28 cellular contexts compared by ENCODE assay signal in the genomic region with DNA sequence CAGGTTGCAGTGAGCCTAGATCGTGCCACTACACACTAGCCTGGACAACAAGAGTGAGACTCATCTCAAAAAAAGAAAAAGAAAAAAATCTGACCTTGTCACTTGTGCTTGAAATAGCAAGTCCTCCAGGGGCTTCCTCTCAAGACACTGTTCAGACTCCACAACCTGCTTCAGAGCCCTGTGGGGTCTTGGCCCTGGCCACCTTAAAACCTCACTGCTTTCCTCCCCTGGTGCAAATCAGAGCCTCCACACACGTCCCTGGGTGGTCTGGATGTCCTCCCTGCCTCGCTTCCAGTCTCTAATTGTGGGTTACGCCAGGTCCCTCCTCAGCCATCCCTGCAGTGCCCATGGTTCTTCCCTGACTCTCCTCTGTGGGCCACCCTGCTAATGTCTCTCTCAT. TPM values are rescaled to one million over a fixed set of nuclear protein-coding genes. Genes with fewer than 3 reads are reported as not detected.
A peak's percentile ranks its signal among the peaks of the same experiment; 100 is the strongest.
DNase-seq lines count a peak whose midpoint lies in the region; ATAC-seq and TF ChIP-seq lines count a peak whose summit lies in the region.
"Had no signal": no experiment of that assay in that cellular context is flagged by ENCODE, and none has a peak within 500 bp of the region (broad histone marks: within the 10 kb centered on the region; RNA-seq: fewer than 3 reads in every experiment).

No MANE protein-coding gene starts in this region.

- peak overlapping the region; percentile 31 to 37 for H3K27ac Mint-ChIP-seq in activated naive CD4-positive, alpha-beta T cell treated with anti-CD3 and anti-CD28 coated beads, Interleukin-2, amount 50 U/mL, for 72 hours
- H3K27ac Mint-ChIP-seq in WTC11 (no peak overlapping the region), immature natural killer cell (peak overlapping the region in 5 of 6 donors; percentile 4 to 82 (median 26))
- peak overlapping the region; percentile 21 for H3K27ac Mint-ChIP-seq in stimulated activated naive B cell treated with anti-CD40 and anti-IgM and Interleukin-4, amounts not matched to agents 10 μg/mL and 1 μg/mL and 100 μg/mL, for 72 hours
- H3K27ac Mint-ChIP-seq: HFFc6; stimulated activated memory B cell treated with anti-CD40 and anti-IgM and Interleukin-4, amounts not matched to agents 10 μg/mL and 1 μg/mL and 100 μg/mL, for 72 hours had no signal

- intact Hi-C loops in upper lobe of right lung (cut with DNase I) = loop anchor here (10.0 kb wide), 1 partner anchor 131 kb away; a partner anchor contains a TSS

- H3K4me3 Mint-ChIP-seq in WTC11 = peak overlapping the region; percentile 2; the same call in 1 of the 2 replicates
- no peak overlapping the region for H3K4me3 Mint-ChIP-seq in immature natural killer cell
- no peak overlapping the region for H3K4me3 Mint-ChIP-seq in stimulated activated naive B cell treated with anti-CD40 and anti-IgM and Interleukin-4, amounts not matched to agents 10 μg/mL and 1 μg/mL and 100 μg/mL, for 72 hours
- H3K4me3 Mint-ChIP-seq: HFFc6; stimulated activated memory B cell treated with anti-CD40 and anti-IgM and Interleukin-4, amounts not matched to agents 10 μg/mL and 1 μg/mL and 100 μg/mL, for 72 hours had no signal

- no peak for ATAC-seq in activated naive CD4-positive, alpha-beta T cell treated with anti-CD3 and anti-CD28 coated beads, Interleukin-2, amount 50 U/mL, for 72 hours
- no peak for ATAC-seq in WTC11
- ATAC-seq in stimulated activated naive B cell treated with anti-CD40 and anti-IgM and Interleukin-4, amounts not matched to agents 10 μg/mL and 1 μg/mL and 100 μg/mL, for 72 hours (replicated peaks) = no peak
- no peak for ATAC-seq in upper lobe of right lung
- no peak for ATAC-seq in HG02678 (IDR thresholded peaks at IDR 0.05; ENCODE audit: unreplicated experiment)
- no peak for ATAC-seq in HG03280 (IDR thresholded peaks at IDR 0.05; ENCODE audit: unreplicated experiment)
- ATAC-seq: heart left ventricle; left colon; right cardiac atrium; stimulated activated memory B cell treated with anti-CD40 and anti-IgM and Interleukin-4, amounts not matched to agents 10 μg/mL and 1 μg/mL and 100 μg/mL, for 72 hours had no signal

- H3K27ac ChIP-seq in upper lobe of right lung = no peak overlapping the region
- H3K27ac ChIP-seq: C4-2B, epithelial cell of prostate, heart left ventricle, Peyer's patch, spleen had no signal

- TF ChIP-seq CTCF in WTC11 (IDR thresholded peaks at IDR 0.05) (no peak), upper lobe of right lung (IDR thresholded peaks at IDR 0.05) (no peak)

- POLR2A ChIA-PET in WTC11 (lab: Charles Lee) = no interaction called here

- no peaks in the 10 kb centered on the region for H3K9me3 Mint-ChIP-seq in activated naive CD4-positive, alpha-beta T cell treated with anti-CD3 and anti-CD28 coated beads, Interleukin-2, amount 50 U/mL, for 72 hours
- no peaks in the 10 kb centered on the region for H3K9me3 Mint-ChIP-seq in WTC11
- no peaks in the 10 kb centered on the region for H3K9me3 Mint-ChIP-seq in immature natural killer cell
- no peaks in the 10 kb centered on the region for H3K9me3 Mint-ChIP-seq in stimulated activated naive B cell treated with anti-CD40 and anti-IgM and Interleukin-4, amounts not matched to agents 10 μg/mL and 1 μg/mL and 100 μg/mL, for 72 hours
- H3K9me3 Mint-ChIP-seq: HFFc6; IgD-negative memory B cell; stimulated activated memory B cell treated with anti-CD40 and anti-IgM and Interleukin-4, amounts not matched to agents 10 μg/mL and 1 μg/mL and 100 μg/mL, for 72 hours had no signal

- CTCF ChIA-PET in WTC11 (lab: Charles Lee) = interaction anchor here (1.4 to 2.1 kb wide), 2 partner anchors 8 to 134 kb away, joined by 6 to 8 read pairs; no protein-coding TSS in a partner anchor

- H3K4me1 ChIP-seq in upper lobe of right lung = peaks cover 13% of the 10 kb centered on the region

- H3K36me3 ChIP-seq in upper lobe of right lung = no peaks in the 10 kb centered on the region

- no peak overlapping the region for H3K4me3 ChIP-seq in upper lobe of right lung
- H3K4me3 ChIP-seq: heart left ventricle, Peyer's patch, spleen had no signal

- H3K27me3 Mint-ChIP-seq in WTC11 (ENCODE audit: low read depth) (peaks cover 48% of the 10 kb centered on the region), immature natural killer cell (ENCODE audit: low read depth in 3 of 3) (peaks cover 2 to 9% (median 3%) of the 10 kb centered on the region in 3 donors)
- H3K27me3 Mint-ChIP-seq in stimulated activated naive B cell treated with anti-CD40 and anti-IgM and Interleukin-4, amounts not matched to agents 10 μg/mL and 1 μg/mL and 100 μg/mL, for 72 hours = no peaks in the 10 kb centered on the region
- H3K27me3 Mint-ChIP-seq: IgD-negative memory B cell; stimulated activated memory B cell treated with anti-CD40 and anti-IgM and Interleukin-4, amounts not matched to agents 10 μg/mL and 1 μg/mL and 100 μg/mL, for 72 hours had no signal

- H3K36me3 Mint-ChIP-seq in activated naive CD4-positive, alpha-beta T cell treated with anti-CD3 and anti-CD28 coated beads, Interleukin-2, amount 50 U/mL, for 72 hours = peaks cover 10 to 23% of the 10 kb centered on the region in 2 donors
- H3K36me3 Mint-ChIP-seq in WTC11 = 0 out of 2 replicates have a peak, but pooled peaks cover 4% of the 10 kb centered on the region
- peaks cover 6 to 9% (median 6%) of the 10 kb centered on the region in 3 donors for H3K36me3 Mint-ChIP-seq in immature natural killer cell
- peaks cover 33 to 37% of the 10 kb centered on the region in 2 donors for H3K36me3 Mint-ChIP-seq in stimulated activated naive B cell treated with anti-CD40 and anti-IgM and Interleukin-4, amounts not matched to agents 10 μg/mL and 1 μg/mL and 100 μg/mL, for 72 hours

- no peaks in the 10 kb centered on the region for H3K9me3 ChIP-seq in upper lobe of right lung
- H3K9me3 ChIP-seq: heart left ventricle, Peyer's patch, spleen had no signal

- H3K4me1 Mint-ChIP-seq in WTC11 (peaks cover 11% of the 10 kb centered on the region; the same call in 1 of the 2 replicates), immature natural killer cell (peaks cover 9 to 17% of the 10 kb centered on the region in 2 donors)
- H3K4me1 Mint-ChIP-seq in stimulated activated naive B cell treated with anti-CD40 and anti-IgM and Interleukin-4, amounts not matched to agents 10 μg/mL and 1 μg/mL and 100 μg/mL, for 72 hours = peaks cover 15 to 42% of the 10 kb centered on the region in 2 donors

- DNase-seq in activated naive CD4-positive, alpha-beta T cell treated with anti-CD3 and anti-CD28 coated beads, Interleukin-2, amount 50 U/mL, for 72 hours (ENCODE audit: low spot score in 2 of 2) = no peak
- no peak for DNase-seq in activated naive CD4-positive, alpha-beta T cell treated with anti-CD3 and anti-CD28 coated beads, Interleukin-2, amount 50 U/mL, for 16 hours
- no peak for DNase-seq in WTC11 (ENCODE audit: low spot score)
- no peak for DNase-seq in immature natural killer cell
- DNase-seq in stimulated activated naive B cell treated with anti-CD40 and anti-IgM and Interleukin-4, amounts not matched to agents 10 μg/mL and 1 μg/mL and 100 μg/mL, for 72 hours = no peak
- no peak for DNase-seq in upper lobe of right lung
- DNase-seq: activated CD4-positive, alpha-beta T cell treated with anti-CD3 and anti-CD28 coated beads for 4 hours; activated CD8-positive, alpha-beta memory T cell treated with anti-CD3 and anti-CD28 coated beads, Interleukin-2, amount 50 U/mL, for 4 hours; activated gamma-delta T cell; cerebellar nuclear complex; EL; heart left ventricle; HFFc6; left colon; mesendoderm; NCI-H1105 treated with DMSO at 0.1 percent for 48 hours; NCI-H2029; NCI-H526 treated with DMSO at 0.1 percent for 48 hours; Peyer's patch; spleen; stimulated activated CD4-positive, alpha-beta T cell treated with anti-CD3 and anti-CD28 coated beads, Interleukin-2, amount 100 ng/mL, for 48 hours had no signal

- H3K27me3 ChIP-seq in upper lobe of right lung = peaks cover 25% of the 10 kb centered on the region

TF ChIP-seq in WTC11, 78 proteins besides CTCF, POLR2A, EP300 and RAD21 (continues in another document):
- TF ChIP-seq, protein P1, sequence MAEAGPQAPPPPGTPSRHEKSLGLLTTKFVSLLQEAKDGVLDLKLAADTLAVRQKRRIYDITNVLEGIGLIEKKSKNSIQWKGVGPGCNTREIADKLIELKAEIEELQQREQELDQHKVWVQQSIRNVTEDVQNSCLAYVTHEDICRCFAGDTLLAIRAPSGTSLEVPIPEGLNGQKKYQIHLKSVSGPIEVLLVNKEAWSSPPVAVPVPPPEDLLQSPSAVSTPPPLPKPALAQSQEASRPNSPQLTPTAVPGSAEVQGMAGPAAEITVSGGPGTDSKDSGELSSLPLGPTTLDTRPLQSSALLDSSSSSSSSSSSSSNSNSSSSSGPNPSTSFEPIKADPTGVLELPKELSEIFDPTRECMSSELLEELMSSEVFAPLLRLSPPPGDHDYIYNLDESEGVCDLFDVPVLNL (CRISPR knock-in tag; IDR thresholded peaks at IDR 0.05; ENCODE audit: borderline replicate concordance, low read depth) = no peak
- no peak for TF ChIP-seq ZNF671 (CRISPR knock-in tag; IDR thresholded peaks at IDR 0.05)
- no peak for TF ChIP-seq TP53 (CRISPR knock-in tag; IDR thresholded peaks at IDR 0.05)
- TF ChIP-seq ZNF396 (CRISPR knock-in tag; IDR thresholded peaks at IDR 0.05; ENCODE audit: borderline replicate concordance) = no peak
- no peak for TF ChIP-seq TCF7 (CRISPR knock-in tag; IDR thresholded peaks at IDR 0.05; ENCODE audit: low read depth)

RNA-seq across cellular contexts. Expression of a gene that starts 4.7 kb away (rescaled TPM):
- 10 to 100 TPM; 54.0 to 58.0 TPM for total RNA-seq in activated naive CD4-positive, alpha-beta T cell treated with anti-CD3 and anti-CD28 coated beads, Interleukin-2, amount 50 U/mL, for 72 hours
- 38.1 to 41.3 TPM (median 40.7 TPM) in 3 replicates for total RNA-seq in WTC11 (2021)
- polyA plus RNA-seq in immature natural killer cell = 10 to 100 TPM; 31.0 to 51.2 (median 39.2) TPM
- 14.3 TPM for total RNA-seq in upper lobe of right lung

RNA-seq across cellular contexts. Expression of a gene that starts 5.4 kb away (rescaled TPM):
- total RNA-seq in activated naive CD4-positive, alpha-beta T cell treated with anti-CD3 and anti-CD28 coated beads, Interleukin-2, amount 50 U/mL, for 72 hours = 10 to 100 TPM; 10.8 to 17.6 TPM
- total RNA-seq in WTC11 (2021) (17.1 to 18.5 TPM (median 17.4 TPM) in 3 replicates), upper lobe of right lung (4.7 TPM)
- polyA plus RNA-seq in immature natural killer cell = 10 to 100 TPM; 10.2 to 17.9 (median 10.3) TPM

RNA-seq across cellular contexts. Expression of a gene that starts 10.4 kb away (rescaled TPM):
- 100 to 1,000 TPM; 133 to 180 TPM for total RNA-seq in activated naive CD4-positive, alpha-beta T cell treated with anti-CD3 and anti-CD28 coated beads, Interleukin-2, amount 50 U/mL, for 72 hours
- total RNA-seq in WTC11 (2021) (33.3 to 42.3 TPM (median 38.3 TPM) in 3 replicates), upper lobe of right lung (6.3 TPM)
- 1 to 10 TPM; 1.4 to 4.1 (median 3.4) TPM for polyA plus RNA-seq in immature natural killer cell

RNA-seq across cellular contexts. Expression of a gene that starts 11.2 kb away (rescaled TPM):
- 10 to 100 TPM in 1 of 2 donors, 1 to 10 TPM in 1; 2.4 to 11.0 TPM for total RNA-seq in activated naive CD4-positive, alpha-beta T cell treated with anti-CD3 and anti-CD28 coated beads, Interleukin-2, amount 50 U/mL, for 72 hours
- 10.3 to 11.9 TPM (median 11.7 TPM) in 3 replicates for total RNA-seq in WTC11 (2021)
- 1 to 10 TPM in 1 of 3 donors, under 1 TPM in 2; 0.43 to 1.9 (median 0.48) TPM for polyA plus RNA-seq in immature natural killer cell
- total RNA-seq in upper lobe of right lung = 14.5 TPM

RNA-seq across cellular contexts. Expression of a gene that starts 11.3 kb away (rescaled TPM):
- total RNA-seq in activated naive CD4-positive, alpha-beta T cell treated with anti-CD3 and anti-CD28 coated beads, Interleukin-2, amount 50 U/mL, for 72 hours = 1 to 10 TPM; 2.0 to 2.1 TPM
- total RNA-seq in WTC11 (2021) (4.1 to 5.4 TPM (median 4.9 TPM) in 3 replicates), upper lobe of right lung (3.8 TPM)
- polyA plus RNA-seq in immature natural killer cell = 1 to 10 TPM; 2.7 to 6.2 (median 4.2) TPM
